ENCODE assay signal across 29 cellular contexts in the genomic region with DNA sequence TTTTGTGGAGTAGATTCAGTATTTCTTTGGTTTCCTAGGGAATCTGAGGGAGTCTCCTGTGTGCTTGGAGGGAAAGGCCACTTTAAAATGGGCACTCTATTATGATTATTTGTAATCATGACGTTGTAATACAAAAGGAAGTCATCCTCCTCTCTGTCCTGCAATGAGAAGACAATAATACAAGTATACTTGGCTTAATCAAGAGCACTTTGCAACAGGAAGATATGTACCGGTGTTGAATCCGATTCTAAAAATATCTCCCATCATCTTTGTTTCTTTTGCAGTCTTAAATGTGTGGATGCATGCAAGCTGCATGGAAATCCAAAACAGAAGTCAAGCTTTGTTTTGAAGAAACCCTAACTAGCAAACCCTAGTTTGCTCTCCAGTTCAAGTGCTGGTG.
"Had no signal": no experiment of that assay in that cellular context is flagged by ENCODE, and none has a peak within 500 bp of the region (broad histone marks: within the 10 kb centered on the region; RNA-seq: fewer than 3 reads in every experiment).

No MANE protein-coding gene starts in this region.

- ATAC-seq: lower lobe of right lung; natural killer cell treated with Interleukin-12 subunit alpha and Interleukin-12 subunit beta and Interleukin-15 and Interleukin-18, amount 100 ng/mL, for 72 hours; stimulated activated naive CD8-positive, alpha-beta T cell treated with anti-CD3 and anti-CD28 coated beads, Interleukin-15, Interleukin-2, amounts not matched to agents 100 U/mL and 50 U/mL, for 24 hours; upper lobe of right lung had no signal

- DNase-seq: activated CD4-positive, alpha-beta memory T cell treated with anti-CD3 and anti-CD28 coated beads for 36 hours; activated CD4-positive, alpha-beta T cell treated with anti-CD3 and anti-CD28 coated beads, Interleukin-2, amount 10 ng/mL, durations not matched to agents 24 days and 14 days; activated CD4-positive, CD25-positive, alpha-beta regulatory T cell treated with anti-CD3 and anti-CD28 coated beads, Interleukin-2, amount 50 U/mL, for 72 hours; activated CD8-positive, alpha-beta memory T cell treated with anti-CD3 and anti-CD28 coated beads, Interleukin-2, amount 50 U/mL, for 4 hours; activated effector memory CD4-positive, alpha-beta T cell treated with anti-CD3 and anti-CD28 coated beads, Interleukin-2, amount 50 U/mL, for 16 hours; activated naive CD4-positive, alpha-beta T cell treated with anti-CD3 and anti-CD28 coated beads, Interleukin-2, amount 10 ng/mL, durations not matched to agents 7 days and 5 days; activated naive CD8-positive, alpha-beta T cell treated with anti-CD3 and anti-CD28 coated beads, Interleukin-2, amount 10 ng/mL, durations not matched to agents 7 days and 5 days; activated T-cell treated with anti-CD3 and anti-CD28 coated beads, Interleukin-2, amount 50 U/mL, for 1 hour; amniotic stem cell; central memory CD4-positive, alpha-beta T cell; dermis blood vessel endothelial cell; effector CD8-positive, alpha-beta T cell; esophagus squamous epithelium; foreskin melanocyte; lower lobe of right lung; mesendoderm; stimulated activated CD4-positive, alpha-beta T cell treated with anti-CD3 and anti-CD28 coated beads, Interleukin-12 subunit alpha, Interleukin-12 subunit beta, amount 100 ng/mL, for 4 hours; stimulated activated CD4-positive, alpha-beta T cell treated with anti-CD3 and anti-CD28 coated beads, Interleukin-4, amount 100 ng/mL, for 1 hour; stimulated activated naive CD8-positive, alpha-beta T cell treated with anti-CD3 and anti-CD28 coated beads, Interleukin-15, Interleukin-2, amounts not matched to agents 100 U/mL and 50 U/mL, for 24 hours; SW 1271; T-helper 2 cell; thyroid gland; upper lobe of right lung had no signal

- H3K9me3 Mint-ChIP-seq: activated CD4-positive, alpha-beta memory T cell treated with anti-CD3 and anti-CD28 coated beads for 36 hours; activated CD4-positive, alpha-beta T cell treated with anti-CD3 and anti-CD28 coated beads, Interleukin-2, amount 10 ng/mL, durations not matched to agents 24 days and 14 days; activated naive CD4-positive, alpha-beta T cell treated with anti-CD3 and anti-CD28 coated beads, Interleukin-2, amount 10 ng/mL, durations not matched to agents 7 days and 5 days; activated naive CD8-positive, alpha-beta T cell treated with anti-CD3 and anti-CD28 coated beads, Interleukin-2, amount 10 ng/mL, durations not matched to agents 7 days and 5 days; activated T-helper 1 cell treated with anti-CD3 and anti-CD28 coated beads, Interleukin-12 subunit alpha, Interleukin-12 subunit beta, Interleukin-2, Interleukin-4 antibody, amounts not matched to agents 30 ng/mL and 10 ng/mL and 1 ng/mL, durations not matched to agents 14 hours and 24 hours and 36 hours; natural killer cell treated with Interleukin-12 subunit alpha and Interleukin-12 subunit beta and Interleukin-15 and Interleukin-18, amount 100 ng/mL, for 72 hours had no signal

- H3K4me3 Mint-ChIP-seq: activated CD4-positive, alpha-beta memory T cell treated with anti-CD3 and anti-CD28 coated beads for 36 hours; activated CD4-positive, alpha-beta T cell treated with anti-CD3 and anti-CD28 coated beads, Interleukin-2, amount 10 ng/mL, durations not matched to agents 24 days and 14 days; activated naive CD4-positive, alpha-beta T cell treated with anti-CD3 and anti-CD28 coated beads, Interleukin-2, amount 10 ng/mL, durations not matched to agents 7 days and 5 days; activated naive CD8-positive, alpha-beta T cell treated with anti-CD3 and anti-CD28 coated beads, Interleukin-2, amount 10 ng/mL, durations not matched to agents 7 days and 5 days; activated T-helper 1 cell treated with anti-CD3 and anti-CD28 coated beads, Interleukin-12 subunit alpha, Interleukin-12 subunit beta, Interleukin-2, Interleukin-4 antibody, amounts not matched to agents 30 ng/mL and 10 ng/mL and 1 ng/mL, durations not matched to agents 14 hours and 24 hours and 36 hours; natural killer cell treated with Interleukin-12 subunit alpha and Interleukin-12 subunit beta and Interleukin-15 and Interleukin-18, amount 100 ng/mL, for 72 hours had no signal

- H3K4me3 ChIP-seq: esophagus squamous epithelium, hepatocyte, lower lobe of right lung, right lobe of liver, skin epidermis, thyroid gland, upper lobe of right lung had no signal

- H3K9me3 ChIP-seq: esophagus squamous epithelium, lower lobe of right lung, right lobe of liver, thyroid gland, upper lobe of right lung had no signal

- H3K36me3 ChIP-seq: esophagus squamous epithelium, lower lobe of right lung, right lobe of liver, thyroid gland, upper lobe of right lung had no signal

- H3K4me1 ChIP-seq: esophagus squamous epithelium, thyroid gland, upper lobe of right lung had no signal

- H3K27me3 ChIP-seq: esophagus squamous epithelium, hepatocyte, right lobe of liver, thyroid gland, upper lobe of right lung had no signal

- H3K4me1 Mint-ChIP-seq: activated CD4-positive, alpha-beta T cell treated with anti-CD3 and anti-CD28 coated beads, Interleukin-2, amount 10 ng/mL, durations not matched to agents 24 days and 14 days; activated naive CD4-positive, alpha-beta T cell treated with anti-CD3 and anti-CD28 coated beads, Interleukin-2, amount 10 ng/mL, durations not matched to agents 7 days and 5 days; activated naive CD8-positive, alpha-beta T cell treated with anti-CD3 and anti-CD28 coated beads, Interleukin-2, amount 10 ng/mL, durations not matched to agents 7 days and 5 days had no signal

- H3K36me3 Mint-ChIP-seq: activated CD4-positive, alpha-beta memory T cell treated with anti-CD3 and anti-CD28 coated beads for 36 hours; activated naive CD4-positive, alpha-beta T cell treated with anti-CD3 and anti-CD28 coated beads, Interleukin-2, amount 10 ng/mL, durations not matched to agents 7 days and 5 days; activated naive CD8-positive, alpha-beta T cell treated with anti-CD3 and anti-CD28 coated beads, Interleukin-2, amount 10 ng/mL, durations not matched to agents 7 days and 5 days; natural killer cell treated with Interleukin-12 subunit alpha and Interleukin-12 subunit beta and Interleukin-15 and Interleukin-18, amount 100 ng/mL, for 72 hours had no signal

- H3K27ac Mint-ChIP-seq: activated CD4-positive, alpha-beta memory T cell treated with anti-CD3 and anti-CD28 coated beads for 36 hours; activated CD4-positive, alpha-beta T cell treated with anti-CD3 and anti-CD28 coated beads, Interleukin-2, amount 10 ng/mL, durations not matched to agents 24 days and 14 days; activated naive CD4-positive, alpha-beta T cell treated with anti-CD3 and anti-CD28 coated beads, Interleukin-2, amount 10 ng/mL, durations not matched to agents 7 days and 5 days; activated naive CD8-positive, alpha-beta T cell treated with anti-CD3 and anti-CD28 coated beads, Interleukin-2, amount 10 ng/mL, durations not matched to agents 7 days and 5 days; activated T-helper 1 cell treated with anti-CD3 and anti-CD28 coated beads, Interleukin-12 subunit alpha, Interleukin-12 subunit beta, Interleukin-2, Interleukin-4 antibody, amounts not matched to agents 30 ng/mL and 10 ng/mL and 1 ng/mL, durations not matched to agents 14 hours and 24 hours and 36 hours; natural killer cell treated with Interleukin-12 subunit alpha and Interleukin-12 subunit beta and Interleukin-15 and Interleukin-18, amount 100 ng/mL, for 72 hours had no signal

- H3K27ac ChIP-seq: epithelial cell of prostate, esophagus squamous epithelium, hepatocyte, lower lobe of right lung, skin epidermis, thyroid gland, upper lobe of right lung had no signal
